In the genomic region with DNA sequence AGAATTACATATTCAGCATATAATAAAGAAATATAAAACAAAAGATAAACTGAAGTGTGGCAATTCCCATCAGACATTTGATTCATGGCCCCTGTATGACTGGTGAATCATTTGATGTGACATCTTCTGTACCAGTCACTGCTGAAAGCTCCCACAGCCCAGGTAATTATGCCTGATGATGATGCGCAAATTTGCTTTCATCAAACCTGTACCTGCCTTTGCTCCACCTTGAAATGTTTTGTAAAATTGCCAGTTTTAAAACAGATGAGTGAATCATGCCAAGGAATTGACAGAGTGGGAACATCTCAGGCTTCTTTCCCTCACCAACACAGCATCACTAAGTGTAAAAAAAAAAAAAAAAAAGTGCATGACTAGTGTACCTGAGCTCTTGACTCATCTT, we compare ENCODE assay signal across 33 cellular contexts.
"Had no signal": no experiment of that assay in that cellular context is flagged by ENCODE, and none has a peak within 500 bp of the region (broad histone marks: within the 10 kb centered on the region; RNA-seq: fewer than 3 reads in every experiment).

No MANE protein-coding gene starts in this region.

- H3K9me3 Mint-ChIP-seq: dendritic cell treated with granulocyte-macrophage colony-stimulating factor and Interleukin-4, amounts not matched to agents 40 ng/mL and 50 ng/mL, for 4 days; endodermal cell; mesothelial cell of epicardium; natural killer cell treated with Interleukin-12 subunit alpha and Interleukin-12 subunit beta and Interleukin-15 and Interleukin-18, amount 100 ng/mL, for 72 hours; stimulated activated effector memory CD8-positive, alpha-beta T cell treated with anti-CD3 and anti-CD28 coated beads, Interleukin-12 subunit alpha, Interleukin-12 subunit beta, amount 100 ng/mL, for 72 hours; type B pancreatic cell had no signal

- H3K27me3 ChIP-seq: colonic mucosa, gastrocnemius medialis, heart right ventricle, neural progenitor cell, right atrium auricular region, stomach, testis, tibial artery had no signal

- H3K36me3 ChIP-seq: colonic mucosa, gastrocnemius medialis, neural progenitor cell, right atrium auricular region had no signal

- H3K4me3 Mint-ChIP-seq: central memory CD8-positive, alpha-beta T cell; dendritic cell treated with granulocyte-macrophage colony-stimulating factor and Interleukin-4, amounts not matched to agents 40 ng/mL and 50 ng/mL, for 4 days; endodermal cell; mesothelial cell of epicardium; naive B cell; natural killer cell treated with Interleukin-12 subunit alpha and Interleukin-12 subunit beta and Interleukin-15 and Interleukin-18, amount 100 ng/mL, for 72 hours; neural progenitor cell; stimulated activated effector memory CD8-positive, alpha-beta T cell treated with anti-CD3 and anti-CD28 coated beads, Interleukin-12 subunit alpha, Interleukin-12 subunit beta, amount 100 ng/mL, for 72 hours; type B pancreatic cell had no signal

- H3K4me3 ChIP-seq: colonic mucosa, gastrocnemius medialis, heart right ventricle, lung, mucosa of descending colon, neural progenitor cell, right atrium auricular region, smooth muscle cell, stomach, testis, tibial artery had no signal

- H3K4me1 ChIP-seq: colonic mucosa, gastrocnemius medialis, parathyroid adenoma, right atrium auricular region, stomach, testis, tibial artery had no signal

- FAIRE-seq: keratinocyte, urothelium cell line had no signal

- H3K27ac Mint-ChIP-seq: dendritic cell treated with granulocyte-macrophage colony-stimulating factor and Interleukin-4, amounts not matched to agents 40 ng/mL and 50 ng/mL, for 4 days; endodermal cell; mesothelial cell of epicardium; naive B cell; neural progenitor cell; progenitor cell of endocrine pancreas; stimulated activated effector memory CD8-positive, alpha-beta T cell treated with anti-CD3 and anti-CD28 coated beads, Interleukin-12 subunit alpha, Interleukin-12 subunit beta, amount 100 ng/mL, for 72 hours; type B pancreatic cell had no signal

- H3K4me1 Mint-ChIP-seq: central memory CD8-positive, alpha-beta T cell; stimulated activated effector memory CD8-positive, alpha-beta T cell treated with anti-CD3 and anti-CD28 coated beads, Interleukin-12 subunit alpha, Interleukin-12 subunit beta, amount 100 ng/mL, for 72 hours had no signal

- DNase-seq: colonic mucosa; effector CD8-positive, alpha-beta T cell; endodermal cell; erythroblast; gastrocnemius medialis; heart right ventricle; hippocampal formation; mesenchymal stem cell; mucosa of descending colon; naive B cell; stimulated activated CD4-positive, alpha-beta T cell treated with anti-CD3 and anti-CD28 coated beads, Interleukin-12 subunit alpha, Interleukin-12 subunit beta, amount 100 ng/mL, for 4 hours; stimulated activated CD4-positive, alpha-beta T cell treated with anti-CD3 and anti-CD28 coated beads, Interleukin-2, amount 100 ng/mL, for 24 hours; stimulated activated CD4-positive, alpha-beta T cell treated with anti-CD3 and anti-CD28 coated beads, Interleukin-4, amount 100 ng/mL, for 24 hours; stimulated activated naive CD4-positive, alpha-beta T cell treated with Interleukin-2 at 50 U/mL for 16 hours; stomach; testis; tibial artery had no signal

- H3K9me3 ChIP-seq: colonic mucosa, gastrocnemius medialis, heart right ventricle, mucosa of descending colon, right atrium auricular region, stomach, testis, tibial artery had no signal

- ATAC-seq: gastrocnemius medialis; heart right ventricle; left lobe of liver; mucosa of descending colon; natural killer cell treated with Interleukin-12 subunit alpha and Interleukin-12 subunit beta and Interleukin-15 and Interleukin-18, amount 100 ng/mL, for 72 hours; sciatic nerve; stimulated activated effector memory CD8-positive, alpha-beta T cell treated with anti-CD3 and anti-CD28 coated beads, Interleukin-12 subunit alpha, Interleukin-12 subunit beta, amount 100 ng/mL, for 72 hours had no signal

- H3K27me3 Mint-ChIP-seq: central memory CD8-positive, alpha-beta T cell; dendritic cell treated with granulocyte-macrophage colony-stimulating factor and Interleukin-4, amounts not matched to agents 40 ng/mL and 50 ng/mL, for 4 days; naive B cell; natural killer cell treated with Interleukin-12 subunit alpha and Interleukin-12 subunit beta and Interleukin-15 and Interleukin-18, amount 100 ng/mL, for 72 hours had no signal

- H3K27ac ChIP-seq: colonic mucosa, gastrocnemius medialis, heart right ventricle, neural progenitor cell, parathyroid adenoma, right atrium auricular region, stomach, testis, tibial artery had no signal

- H3K36me3 Mint-ChIP-seq: mesothelial cell of epicardium; natural killer cell treated with Interleukin-12 subunit alpha and Interleukin-12 subunit beta and Interleukin-15 and Interleukin-18, amount 100 ng/mL, for 72 hours; neural progenitor cell; stimulated activated effector memory CD8-positive, alpha-beta T cell treated with anti-CD3 and anti-CD28 coated beads, Interleukin-12 subunit alpha, Interleukin-12 subunit beta, amount 100 ng/mL, for 72 hours; type B pancreatic cell had no signal
